8 cellular contexts compared by ENCODE assay signal in genomic region chr1:220776725-220777326, GRCh38. TPM values are rescaled to one million over a fixed set of nuclear protein-coding genes. Genes with fewer than 3 reads are reported as not detected.
DNase-seq lines count a peak whose midpoint lies in the region; ATAC-seq lines count a peak whose summit lies in the region.

No MANE protein-coding gene starts in this region.

- no peaks in the 10 kb centered on the region for H3K36me3 ChIP-seq in CD8-positive, alpha-beta memory T cell (ENCODE audit: insufficient read depth, low read length)

- peak; percentile 16 to 56 (median 27) for DNase-seq in CD8-positive, alpha-beta memory T cell
- DNase-seq in GM19240 (ENCODE audit: insufficient read length, low spot score) (peak; percentile 57), NCI-H526 (lab: John Stamatoyannopoulos, UW) (peak; percentile 12 to 70), midbrain (lab: John Stamatoyannopoulos, UW) (peak; percentile 87)
- DNase-seq in activated CD4-positive, alpha-beta memory T cell treated with anti-CD3 and anti-CD28 coated beads for 36 hours = peak; percentile 76
- DNase-seq in effector memory CD8-positive, alpha-beta T cell = peak; percentile 26 to 37 (median 27)
- peak; percentile 11 to 36 for DNase-seq in stimulated activated CD8-positive, alpha-beta memory T cell treated with anti-CD3 and anti-CD28 coated beads, Interleukin-4, amount 100 ng/mL, for 4 hours (ENCODE audit: low read depth in 2 of 2, low spot score in 1 of 2)

- no peaks in the 10 kb centered on the region for H3K4me1 ChIP-seq in CD8-positive, alpha-beta memory T cell (ENCODE audit: insufficient read depth, low read length)

- H3K27me3 Mint-ChIP-seq in CD8-positive, alpha-beta memory T cell = peaks cover 5 to 34% of the 10 kb centered on the region in 2 donors
- peaks cover 6% of the 10 kb centered on the region for H3K27me3 Mint-ChIP-seq in activated CD4-positive, alpha-beta memory T cell treated with anti-CD3 and anti-CD28 coated beads for 36 hours
- H3K27me3 Mint-ChIP-seq in effector memory CD8-positive, alpha-beta T cell = peaks cover 16 to 35% of the 10 kb centered on the region in 2 donors

- CTCF ChIA-PET in CD8-positive, alpha-beta memory T cell (lab: Charles Lee) = interaction anchor here (1.1 to 1.2 kb wide), 2 partner anchors 14 to 68 kb away, joined by 3 to 5 read pairs; no protein-coding TSS in a partner anchor
- CTCF ChIA-PET in activated CD4-positive, alpha-beta memory T cell treated with anti-CD3 and anti-CD28 coated beads for 36 hours (lab: Charles Lee) = interaction anchor here (0.6 to 3.0 kb wide), 15 partner anchors 9 to 664 kb away, joined by 3 to 20 read pairs (median 4); partner anchors contain the start of gene MTARC1

- no peak overlapping the region for H3K4me3 Mint-ChIP-seq in CD8-positive, alpha-beta memory T cell
- H3K4me3 Mint-ChIP-seq in activated CD4-positive, alpha-beta memory T cell treated with anti-CD3 and anti-CD28 coated beads for 36 hours = no peak overlapping the region
- H3K4me3 Mint-ChIP-seq in effector memory CD8-positive, alpha-beta T cell = no peak overlapping the region

- H3K36me3 Mint-ChIP-seq in CD8-positive, alpha-beta memory T cell = no peaks in the 10 kb centered on the region
- no peaks in the 10 kb centered on the region for H3K36me3 Mint-ChIP-seq in activated CD4-positive, alpha-beta memory T cell treated with anti-CD3 and anti-CD28 coated beads for 36 hours
- H3K36me3 Mint-ChIP-seq in effector memory CD8-positive, alpha-beta T cell (ENCODE audit: insufficient read depth) = no peaks in the 10 kb centered on the region

- H3K9me3 ChIP-seq in CD8-positive, alpha-beta memory T cell (ENCODE audit: low read length) = no peaks in the 10 kb centered on the region

- POLR2A ChIA-PET in CD8-positive, alpha-beta memory T cell (lab: Charles Lee) = no interaction called here
- POLR2A ChIA-PET in activated CD4-positive, alpha-beta memory T cell treated with anti-CD3 and anti-CD28 coated beads for 36 hours (lab: Charles Lee) = no interaction called here

- ATAC-seq in HG03354 (IDR thresholded peaks at IDR 0.05; ENCODE audit: poor library complexity, severe bottlenecking, unreplicated experiment) = peak; percentile 85
- ATAC-seq in effector memory CD8-positive, alpha-beta T cell (replicated peaks) = peak; percentile 39

- no peak overlapping the region for H3K27ac Mint-ChIP-seq in CD8-positive, alpha-beta memory T cell
- H3K27ac Mint-ChIP-seq in activated CD4-positive, alpha-beta memory T cell treated with anti-CD3 and anti-CD28 coated beads for 36 hours = no peak overlapping the region
- H3K27ac Mint-ChIP-seq in effector memory CD8-positive, alpha-beta T cell = no peak overlapping the region

- peaks cover 4% of the 10 kb centered on the region for H3K27me3 ChIP-seq in CD8-positive, alpha-beta memory T cell (ENCODE audit: insufficient read depth, low read length, poor library complexity, severe bottlenecking)

- H3K9me3 Mint-ChIP-seq in CD8-positive, alpha-beta memory T cell = no peaks in the 10 kb centered on the region
- H3K9me3 Mint-ChIP-seq in activated CD4-positive, alpha-beta memory T cell treated with anti-CD3 and anti-CD28 coated beads for 36 hours = no peaks in the 10 kb centered on the region
- no peaks in the 10 kb centered on the region for H3K9me3 Mint-ChIP-seq in effector memory CD8-positive, alpha-beta T cell

- H3K4me1 Mint-ChIP-seq in CD8-positive, alpha-beta memory T cell = no peaks in the 10 kb centered on the region
- H3K4me1 Mint-ChIP-seq in activated CD4-positive, alpha-beta memory T cell treated with anti-CD3 and anti-CD28 coated beads for 36 hours (ENCODE audit: low read depth) = no peaks in the 10 kb centered on the region
- H3K4me1 Mint-ChIP-seq in effector memory CD8-positive, alpha-beta T cell (ENCODE audit: low read depth in 2 of 2) = peaks cover 0 to 2% of the 10 kb centered on the region in 2 donors

- H3K27ac ChIP-seq in CD8-positive, alpha-beta memory T cell (ENCODE audit: low read depth, low read length) = no peak overlapping the region

- intact Hi-C loops in activated CD4-positive, alpha-beta memory T cell treated with anti-CD3 and anti-CD28 coated beads for 36 hours (cut with micrococcal nuclease) = loop anchor here (1.0 to 10.0 kb wide), 3 partner anchors 87 to 592 kb away; partner anchors contain the start of gene C1orf115

- H3K4me3 ChIP-seq in CD8-positive, alpha-beta memory T cell (ENCODE audit: low read length) = no peak overlapping the region

RNA-seq across cellular contexts. Expression of gene MTARC1, which starts 9.9 kb away (rescaled TPM):
- not detected for total RNA-seq in CD8-positive, alpha-beta memory T cell
- polyA plus RNA-seq in CD8-positive, alpha-beta memory T cell = not detected
- not detected for total RNA-seq in activated CD4-positive, alpha-beta memory T cell treated with anti-CD3 and anti-CD28 coated beads for 36 hours

RNA-seq across cellular contexts. Expression of gene MTARC2, which starts 28.7 kb away (rescaled TPM):
- total RNA-seq in CD8-positive, alpha-beta memory T cell = not detected
- polyA plus RNA-seq in CD8-positive, alpha-beta memory T cell = not detected
- not detected for total RNA-seq in activated CD4-positive, alpha-beta memory T cell treated with anti-CD3 and anti-CD28 coated beads for 36 hours

Comparison
In these comparisons a context has a peak if more than half of its experiments do, and no peak if none do; other contexts are left out.
1. DNase-seq: peak in every context shown above with its lines; median percentile 87 in midbrain; 76 in activated CD4-positive, alpha-beta memory T cell treated with anti-CD3 and anti-CD28 coated beads for 36 hours; 57 in GM19240; 41 in NCI-H526; 27 in CD8-positive, alpha-beta memory T cell; 27 in effector memory CD8-positive, alpha-beta T cell; 24 in stimulated activated CD8-positive, alpha-beta memory T cell treated with anti-CD3 and anti-CD28 coated beads, Interleukin-4, amount 100 ng/mL, for 4 hours.